ENCODE assay signal across 8 cellular contexts in the genomic region with DNA sequence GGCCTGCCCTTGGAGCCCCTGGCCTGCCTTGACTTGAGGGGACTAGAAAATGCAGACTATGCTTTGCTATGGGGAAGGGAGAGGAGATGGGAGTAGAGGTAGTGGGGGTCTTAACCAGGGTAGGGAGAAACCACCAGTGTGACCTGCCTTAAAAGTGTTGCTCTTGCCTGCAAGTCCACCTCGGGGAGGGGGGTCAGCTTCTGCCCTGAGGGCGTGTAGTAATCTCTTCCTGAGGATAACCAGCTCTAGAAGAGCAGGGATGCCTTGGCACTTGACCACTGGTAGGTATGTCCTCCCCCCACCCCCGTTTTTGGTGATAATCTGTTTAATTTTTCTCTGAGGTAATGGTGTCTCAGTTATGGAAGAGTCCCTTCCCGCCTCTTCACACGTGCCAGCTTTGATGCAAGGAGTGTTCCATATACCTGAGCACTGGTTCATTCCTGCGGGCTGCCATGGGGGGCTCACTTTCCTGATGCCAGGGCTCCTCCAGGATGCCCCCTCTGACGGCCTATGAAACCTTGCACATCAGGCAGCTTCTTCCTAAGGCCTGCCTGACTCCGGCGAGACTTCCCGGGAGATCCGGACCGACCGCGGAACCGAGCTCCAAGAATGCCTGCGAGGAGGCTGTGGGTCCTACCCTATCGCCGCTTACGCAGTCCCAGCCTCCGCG. TPM values are rescaled to one million over a fixed set of nuclear protein-coding genes. Genes with fewer than 3 reads are reported as not detected.
A peak's percentile ranks its signal among the peaks of the same experiment; 100 is the strongest.
DNase-seq lines count a peak whose midpoint lies in the region; ATAC-seq and TF ChIP-seq lines count a peak whose summit lies in the region.

No MANE protein-coding gene starts in this region.

- TF ChIP-seq EP300 in SK-N-SH (IDR thresholded peaks at IDR 0.05; ENCODE audit: borderline replicate concordance in 1 of 2, low read depth in 1 of 2, low read length in 1 of 2) = no peak

- CTCF ChIA-PET in SK-N-SH (lab: Yijun Ruan, JAX) = interaction anchor here (0.6 to 7.3 kb wide), 6 partner anchors 10 to 215 kb away, joined by 3 to 114 read pairs (median 8); partner anchors contain the start of genes DALRD3, IMPDH2, NDUFAF3 and QRICH1

- no peak for TF ChIP-seq RAD21 in SK-N-SH (IDR thresholded peaks at IDR 0.05; ENCODE audit: low read length)

- H4K20me1 ChIP-seq in SK-N-SH (ENCODE audit: insufficient read depth) = no peaks in the 10 kb centered on the region

- H3K4me3 ChIP-seq in SK-N-SH (ENCODE audit: low read depth in 2 of 2, low read length in 1 of 2) (peak overlapping the region; percentile 35 to 63; a peak in 3 of 4 replicates), fibroblast of the aortic adventitia (ENCODE audit: low read depth, low read length) (peak overlapping the region; percentile 89), skeletal muscle tissue (ENCODE audit: low read length in 3 of 3) (peak overlapping the region; percentile 80 to 91 (median 88))

- DNase-seq in NCI-H1092 treated with DMSO at 0.1 percent for 48 hours (lab: John Stamatoyannopoulos, UW) = peak; percentile 39
- no peak for DNase-seq in NCI-H1092 (lab: John Stamatoyannopoulos, UW)
- no peak for DNase-seq in SK-N-SH
- DNase-seq in fibroblast of the aortic adventitia (ENCODE audit: low read depth) = no peak
- no peak for DNase-seq in GM19238 (ENCODE audit: insufficient read length, low spot score)

- no peak for TF ChIP-seq CTCF in SK-N-SH (IDR thresholded peaks at IDR 0.05)
- no peak for TF ChIP-seq CTCF in fibroblast of the aortic adventitia (IDR thresholded peaks at IDR 0.05; ENCODE audit: insufficient read depth, low read length)

- H3K36me3 ChIP-seq in SK-N-SH (replicated peaks in 1 of 2; ENCODE audit: control insufficient read depth in 1 of 2, insufficient read depth in 2 of 2, low read length in 1 of 2) (peaks cover under 1 to 10% of the 10 kb centered on the region in 2 experiments), skeletal muscle tissue (ENCODE audit: control insufficient read depth in 3 of 3, insufficient read depth in 3 of 3, low read length in 3 of 3) (peaks cover 11 to 24% (median 15%) of the 10 kb centered on the region in 3 donors)

- POLR2A ChIA-PET in SK-N-SH (lab: Yijun Ruan, JAX) = interaction anchor here (1.0 to 2.1 kb wide), 3 partner anchors 9 to 40 kb away, joined by 3 to 17 read pairs (median 4); partner anchors contain the start of genes IMPDH2 and WDR6

- peaks cover 0 to 2% of the 10 kb centered on the region in 2 experiments; a peak in 1 of 4 replicates for H3K4me1 ChIP-seq in SK-N-SH (ENCODE audit: control insufficient read depth in 1 of 2, insufficient read depth in 2 of 2, low read depth in 1 of 2, low read length in 1 of 2)
- H3K4me1 ChIP-seq in skeletal muscle tissue (ENCODE audit: control insufficient read depth in 3 of 3, insufficient read depth in 3 of 3, low read length in 3 of 3) = peaks cover 25 to 33% (median 28%) of the 10 kb centered on the region in 3 donors

- H3K79me2 ChIP-seq in SK-N-SH (ENCODE audit: insufficient read depth) = peaks cover 17% of the 10 kb centered on the region

- no peak for ATAC-seq in HG03045 (IDR thresholded peaks at IDR 0.05; ENCODE audit: unreplicated experiment)
- no peak for ATAC-seq in GM18909 (IDR thresholded peaks at IDR 0.05; ENCODE audit: poor library complexity, unreplicated experiment)

- WGBS in SK-N-SH (ENCODE audit: low lambda C conversion rate) = 41% methylated on average over 9 of the region's 21 CpGs

- no peaks in the 10 kb centered on the region for H3K27me3 ChIP-seq in SK-N-SH (ENCODE audit: insufficient read depth)
- no peaks in the 10 kb centered on the region for H3K27me3 ChIP-seq in skeletal muscle tissue (ENCODE audit: control insufficient read depth in 3 of 3, insufficient read depth in 3 of 3, low read length in 3 of 3)

- peak overlapping the region; percentile 63 for H3K4me2 ChIP-seq in SK-N-SH

- H3K27ac ChIP-seq in SK-N-SH (ENCODE audit: low read depth in 2 of 2, low read length in 1 of 2) (peak overlapping the region; percentile 4 to 88; a peak in 3 of 4 replicates), skeletal muscle tissue (ENCODE audit: low read depth, low read length) (peak overlapping the region; percentile 87)

- H3K9me3 ChIP-seq in SK-N-SH = no peaks in the 10 kb centered on the region
- H3K9me3 ChIP-seq in skeletal muscle tissue (ENCODE audit: control insufficient read depth in 3 of 3, low read length in 3 of 3) = no peaks in the 10 kb centered on the region

- peak overlapping the region; percentile 73 for H3K9ac ChIP-seq in SK-N-SH
- peak overlapping the region; percentile 73 to 92 (median 79) for H3K9ac ChIP-seq in skeletal muscle tissue (ENCODE audit: low read depth in 1 of 3, low read length in 3 of 3)

- H3K9me2 ChIP-seq in SK-N-SH = no peaks in the 10 kb centered on the region

- peak overlapping the region; percentile 70; the same call in 1 of the 2 replicates for H2AFZ ChIP-seq in SK-N-SH (ENCODE audit: low read depth)

- peaks cover 11% of the 10 kb centered on the region for H3F3A ChIP-seq in SK-N-SH (replicated peaks; ENCODE audit: insufficient read depth)

TF ChIP-seq in SK-N-SH, 30 proteins besides CTCF, POLR2A, EP300 and RAD21:
- TF ChIP-seq, protein P1, sequence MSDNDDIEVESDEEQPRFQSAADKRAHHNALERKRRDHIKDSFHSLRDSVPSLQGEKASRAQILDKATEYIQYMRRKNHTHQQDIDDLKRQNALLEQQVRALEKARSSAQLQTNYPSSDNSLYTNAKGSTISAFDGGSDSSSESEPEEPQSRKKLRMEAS (IDR thresholded peaks at IDR 0.05; ENCODE audit: low read depth) = peak; percentile 39; the same call in 1 of the 2 replicates
- TF ChIP-seq JUND (IDR thresholded peaks at IDR 0.05) = no peak

RNA-seq across cellular contexts. Expression of gene P4HTM, which starts 0.8 kb away (rescaled TPM):
- polyA plus RNA-seq in SK-N-SH (2012; rRNA removed) = 21.0 and 21.4 TPM in 2 replicates
- polyA plus RNA-seq in SK-N-SH (2012; cell fraction: cytosol; rRNA removed) = 7.5 and 11.8 TPM in 2 replicates
- polyA plus RNA-seq in SK-N-SH (2012; cell fraction: nucleus; rRNA removed) = 83.7 and 101 TPM in 2 replicates
- total RNA-seq in fibroblast of the aortic adventitia (ENCODE audit: low replicate concordance) = 22.2 and 49.1 TPM in 2 replicates
- 17.2 TPM for total RNA-seq in skeletal muscle tissue

RNA-seq across cellular contexts. Expression of gene WDR6, which starts 17.9 kb away (rescaled TPM):
- polyA plus RNA-seq in SK-N-SH (2012; rRNA removed) = 230 and 277 TPM in 2 replicates
- polyA plus RNA-seq in SK-N-SH (2012; cell fraction: cytosol; rRNA removed) = 65.3 and 95.1 TPM in 2 replicates
- polyA plus RNA-seq in SK-N-SH (2012; cell fraction: nucleus; rRNA removed) = 1,525 and 1,565 TPM in 2 replicates
- total RNA-seq in fibroblast of the aortic adventitia (ENCODE audit: low replicate concordance) (65.4 and 99.8 TPM in 2 replicates), skeletal muscle tissue (54.3 TPM)

RNA-seq across cellular contexts. Expression of gene DALRD3, which starts 29.1 kb away (rescaled TPM):
- polyA plus RNA-seq in SK-N-SH (2012; rRNA removed) = 82.7 and 99.4 TPM in 2 replicates
- polyA plus RNA-seq in SK-N-SH (2012; cell fraction: cytosol; rRNA removed) = 42.3 and 58.1 TPM in 2 replicates
- 371 and 402 TPM in 2 replicates for polyA plus RNA-seq in SK-N-SH (2012; cell fraction: nucleus; rRNA removed)
- total RNA-seq in fibroblast of the aortic adventitia (ENCODE audit: low replicate concordance) (32.6 and 46.4 TPM in 2 replicates), skeletal muscle tissue (27.7 TPM)

RNA-seq across cellular contexts. Expression of gene NDUFAF3, which starts 32.7 kb away (rescaled TPM):
- 85.3 and 104 TPM in 2 replicates for polyA plus RNA-seq in SK-N-SH (2012; rRNA removed)
- polyA plus RNA-seq in SK-N-SH (2012; cell fraction: cytosol; rRNA removed) = 48.3 and 76.9 TPM in 2 replicates
- polyA plus RNA-seq in SK-N-SH (2012; cell fraction: nucleus; rRNA removed) = 36.4 and 46.2 TPM in 2 replicates
- total RNA-seq in fibroblast of the aortic adventitia (ENCODE audit: low replicate concordance) (22.1 and 41.0 TPM in 2 replicates), skeletal muscle tissue (39.1 TPM)

RNA-seq across cellular contexts. Expression of gene IMPDH2, which starts 39.9 kb away (rescaled TPM):
- 305 and 346 TPM in 2 replicates for polyA plus RNA-seq in SK-N-SH (2012; rRNA removed)
- 247 and 282 TPM in 2 replicates for polyA plus RNA-seq in SK-N-SH (2012; cell fraction: cytosol; rRNA removed)
- 502 and 507 TPM in 2 replicates for polyA plus RNA-seq in SK-N-SH (2012; cell fraction: nucleus; rRNA removed)
- 313 and 402 TPM in 2 replicates for total RNA-seq in fibroblast of the aortic adventitia (ENCODE audit: low replicate concordance)
- 523 TPM for total RNA-seq in skeletal muscle tissue
